ENCODE assay signal across 25 cellular contexts in the genomic region with DNA sequence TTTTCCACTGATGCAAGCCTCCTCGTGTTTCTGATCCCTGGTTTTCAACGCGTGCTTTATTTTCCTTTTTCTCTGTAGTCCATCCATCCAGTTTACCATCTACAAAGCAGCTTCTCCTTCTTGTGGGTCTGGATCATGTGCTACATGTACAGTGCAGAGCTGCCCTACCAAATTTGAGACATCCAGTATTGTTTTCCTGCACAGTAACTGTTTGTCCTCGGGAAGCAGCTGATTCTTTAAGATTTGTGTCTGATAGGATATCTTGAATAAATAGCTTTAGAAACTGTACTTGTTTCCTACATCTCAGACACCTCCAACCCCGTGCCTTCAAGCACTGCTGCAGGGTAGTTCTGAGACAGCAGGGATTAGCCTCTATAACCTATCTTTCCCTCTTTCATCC.
"Had no signal": no experiment of that assay in that cellular context is flagged by ENCODE, and none has a peak within 500 bp of the region (broad histone marks: within the 10 kb centered on the region; RNA-seq: fewer than 3 reads in every experiment).

No MANE protein-coding gene starts in this region.

- H3K4me3 ChIP-seq: ascending aorta, body of pancreas, SJSA1 had no signal

- H3K4me3 Mint-ChIP-seq: activated B cell treated with CpG ODN at 0.5 μM for 24 hours; activated CD4-positive, alpha-beta memory T cell treated with anti-CD3 and anti-CD28 coated beads for 36 hours; activated CD4-positive, alpha-beta T cell treated with anti-CD3 and anti-CD28 coated beads, Interleukin-2, amount 10 ng/mL, durations not matched to agents 7 days and 5 days; activated naive CD8-positive, alpha-beta T cell treated with anti-CD3 and anti-CD28 coated beads, Interleukin-2, amount 50 U/mL, for 24 hours; activated T-cell treated with anti-CD3 and anti-CD28 coated beads, Interleukin-2, amount 50 U/mL, for 4 hours; T-helper 1 cell treated with Interleukin-12 subunit alpha and Interleukin-12 subunit beta and Interleukin-4 antibody, amounts not matched to agents 30 μg/mL and 1 μg/mL, for 36 hours had no signal

- H3K27ac ChIP-seq: ascending aorta, body of pancreas, SJSA1 had no signal

- H3K36me3 ChIP-seq: ascending aorta, SJSA1 had no signal

- ATAC-seq: activated naive CD4-positive, alpha-beta T cell treated with anti-CD3 and anti-CD28 coated beads, Interleukin-2, amount 50 U/mL, for 72 hours; activated naive CD8-positive, alpha-beta T cell treated with anti-CD3 and anti-CD28 coated beads, Interleukin-2, amount 50 U/mL, for 24 hours; activated T-cell treated with anti-CD3 and anti-CD28 coated beads, Interleukin-2, amount 50 U/mL, for 4 hours; body of pancreas had no signal

- H3K27me3 Mint-ChIP-seq: activated B cell treated with CpG ODN at 0.5 μM for 24 hours; activated CD4-positive, alpha-beta T cell treated with anti-CD3 and anti-CD28 coated beads, Interleukin-2, amount 10 ng/mL, durations not matched to agents 7 days and 5 days had no signal

- DNase-seq: activated B cell treated with CpG ODN at 0.5 μM for 24 hours; activated CD4-positive, alpha-beta memory T cell treated with anti-CD3 and anti-CD28 coated beads for 36 hours; activated CD4-positive, alpha-beta T cell treated with anti-CD3 and anti-CD28 coated beads for 1 hour; activated CD4-positive, alpha-beta T cell treated with anti-CD3 and anti-CD28 coated beads, Interleukin-2, amount 10 ng/mL, durations not matched to agents 7 days and 5 days; activated CD8-positive, alpha-beta memory T cell treated with anti-CD3 and anti-CD28 coated beads for 24 hours; activated effector memory CD4-positive, alpha-beta T cell treated with anti-CD3 and anti-CD28 coated beads, Interleukin-2, amount 50 U/mL, for 16 hours; activated naive CD4-positive, alpha-beta T cell treated with Interleukin-2 at 50 U/mL for 16 hours; activated naive CD8-positive, alpha-beta T cell treated with anti-CD3 and anti-CD28 coated beads, Interleukin-2, amount 50 U/mL, for 24 hours; activated T-cell treated with anti-CD3 and anti-CD28 coated beads, Interleukin-2, amount 50 U/mL, for 4 hours; amniotic stem cell; body of pancreas; central memory CD4-positive, alpha-beta T cell; Karpas-422; MM.1S; NCI-H1105 treated with DMSO at 0.1 percent for 48 hours; NCI-H1436 treated with DMSO at 0.1 percent for 48 hours; NCI-H187; NCI-H2081; NCI-H510A treated with DMSO at 0.1 percent for 48 hours; NCI-H69; SHP77 had no signal

- H3K27me3 ChIP-seq: ascending aorta, body of pancreas, SJSA1 had no signal

- H3K9me3 ChIP-seq: ascending aorta, body of pancreas, SJSA1 had no signal

- H3K9me3 Mint-ChIP-seq: activated B cell treated with CpG ODN at 0.5 μM for 24 hours; activated CD4-positive, alpha-beta memory T cell treated with anti-CD3 and anti-CD28 coated beads for 36 hours; activated CD4-positive, alpha-beta T cell treated with anti-CD3 and anti-CD28 coated beads, Interleukin-2, amount 10 ng/mL, durations not matched to agents 7 days and 5 days; activated naive CD8-positive, alpha-beta T cell treated with anti-CD3 and anti-CD28 coated beads, Interleukin-2, amount 50 U/mL, for 24 hours; activated T-cell treated with anti-CD3 and anti-CD28 coated beads, Interleukin-2, amount 50 U/mL, for 4 hours; T-helper 1 cell treated with Interleukin-12 subunit alpha and Interleukin-12 subunit beta and Interleukin-4 antibody, amounts not matched to agents 30 μg/mL and 1 μg/mL, for 36 hours had no signal

- H3K27ac Mint-ChIP-seq: activated B cell treated with CpG ODN at 0.5 μM for 24 hours; activated CD4-positive, alpha-beta memory T cell treated with anti-CD3 and anti-CD28 coated beads for 36 hours; activated CD4-positive, alpha-beta T cell treated with anti-CD3 and anti-CD28 coated beads, Interleukin-2, amount 10 ng/mL, durations not matched to agents 7 days and 5 days; activated naive CD4-positive, alpha-beta T cell treated with anti-CD3 and anti-CD28 coated beads, Interleukin-2, amount 50 U/mL, for 72 hours; activated naive CD8-positive, alpha-beta T cell treated with anti-CD3 and anti-CD28 coated beads, Interleukin-2, amount 50 U/mL, for 24 hours; T-helper 1 cell treated with Interleukin-12 subunit alpha and Interleukin-12 subunit beta and Interleukin-4 antibody, amounts not matched to agents 30 μg/mL and 1 μg/mL, for 36 hours had no signal

- H3K4me1 Mint-ChIP-seq: activated B cell treated with CpG ODN at 0.5 μM for 24 hours; activated CD4-positive, alpha-beta T cell treated with anti-CD3 and anti-CD28 coated beads, Interleukin-2, amount 10 ng/mL, durations not matched to agents 7 days and 5 days had no signal

- H3K36me3 Mint-ChIP-seq: activated CD4-positive, alpha-beta memory T cell treated with anti-CD3 and anti-CD28 coated beads for 36 hours; activated naive CD4-positive, alpha-beta T cell treated with anti-CD3 and anti-CD28 coated beads, Interleukin-2, amount 50 U/mL, for 72 hours had no signal

- H3K4me1 ChIP-seq: ascending aorta, body of pancreas, SJSA1 had no signal
